11 cellular contexts compared by ENCODE assay signal in genomic region chr9:127707766-127708165, GRCh38. TPM values are rescaled to one million over a fixed set of nuclear protein-coding genes. Genes with fewer than 3 reads are reported as not detected.
DNase-seq lines count a peak whose midpoint lies in the region; ATAC-seq and TF ChIP-seq lines count a peak whose summit lies in the region.
"Had no signal": no experiment of that assay in that cellular context is flagged by ENCODE, and none has a peak within 500 bp of the region (broad histone marks: within the 10 kb centered on the region; RNA-seq: fewer than 3 reads in every experiment).

No MANE protein-coding gene starts in this region.

- no peak overlapping the region for H2AFZ ChIP-seq in OCI-LY1 (ENCODE audit: low read length)

- H3F3A ChIP-seq in OCI-LY1 (ENCODE audit: insufficient read depth, low read length), result no peaks in the 10 kb centered on the region

- in situ Hi-C loops in T47D (cut with HindIII; ENCODE audit: low pct_unique_long_range_greater_than_20kb, low sequenced_read_pairs) (no loop called here), G401 (cut with HindIII; ENCODE audit: low sequenced_read_pairs) (no loop called here)

- no peaks in the 10 kb centered on the region for H3K9me2 ChIP-seq in OCI-LY1 (ENCODE audit: low read depth, low read length)

- H3K36me3 ChIP-seq in breast epithelium (no peaks in the 10 kb centered on the region), OCI-LY1 (ENCODE audit: insufficient read depth, low read length) (no peaks in the 10 kb centered on the region)

- peaks cover 7% of the 10 kb centered on the region for H3K36me3 Mint-ChIP-seq in stimulated activated effector memory CD8-positive, alpha-beta T cell treated with anti-CD3 and anti-CD28 coated beads, Interleukin-12 subunit alpha, Interleukin-12 subunit beta, amount 100 ng/mL, for 72 hours

- no peak overlapping the region for H3K4me3 Mint-ChIP-seq in stimulated activated effector memory CD8-positive, alpha-beta T cell treated with anti-CD3 and anti-CD28 coated beads, Interleukin-12 subunit alpha, Interleukin-12 subunit beta, amount 100 ng/mL, for 72 hours
- H3K4me3 Mint-ChIP-seq: CD14-positive monocyte had no signal

- H3K9ac ChIP-seq in OCI-LY1 (ENCODE audit: low read length), result no peak overlapping the region

- DNase-seq in T47D (ENCODE audit: low read depth in 1 of 2, low spot score in 1 of 2) (peak; percentile 63 to 88), breast epithelium (ENCODE audit: low spot score in 2 of 2) (no peak), Right ventricle myocardium inferior (ENCODE audit: missing footprints) (no peak), HPDE6-E6E7 (ENCODE audit: extremely low spot score) (no peak), G401 (ENCODE audit: low spot score) (no peak)
- peak; percentile 17 for DNase-seq in activated gamma-delta T cell treated with anti-CD3 and anti-CD28 coated beads, Interleukin-2, amount 50 U/mL, for 16 hours (ENCODE audit: low read depth)
- no peak for DNase-seq in stimulated activated effector memory CD8-positive, alpha-beta T cell treated with anti-CD3 and anti-CD28 coated beads, Interleukin-12 subunit alpha, Interleukin-12 subunit beta, amount 100 ng/mL, for 72 hours (ENCODE audit: low spot score in 2 of 2)

- no peaks in the 10 kb centered on the region for H4K20me1 ChIP-seq in OCI-LY1 (ENCODE audit: insufficient read depth, low read length)

- H3K27ac ChIP-seq in breast epithelium, result no peak overlapping the region
- H3K27ac ChIP-seq in OCI-LY1 (ENCODE audit: low read depth, low read length, poor library complexity, severe bottlenecking), result no peak overlapping the region

- H3K27me3 ChIP-seq in breast epithelium (no peaks in the 10 kb centered on the region), OCI-LY1 (ENCODE audit: insufficient read depth, low read length) (0 out of 2 replicates have a peak, but pooled peaks cover 4% of the 10 kb centered on the region)

- peaks cover 28% of the 10 kb centered on the region for H3K4me1 Mint-ChIP-seq in stimulated activated effector memory CD8-positive, alpha-beta T cell treated with anti-CD3 and anti-CD28 coated beads, Interleukin-12 subunit alpha, Interleukin-12 subunit beta, amount 100 ng/mL, for 72 hours

- no peaks in the 10 kb centered on the region for H3K79me2 ChIP-seq in OCI-LY1 (ENCODE audit: insufficient read depth, low read length)

- TF ChIP-seq POLR2A in breast epithelium (IDR thresholded peaks at IDR 0.05), result no peak

- TF ChIP-seq CTCF in breast epithelium (IDR thresholded peaks at IDR 0.05) (peak in 1 of 3 donors; percentile 11), OCI-LY1 (IDR thresholded peaks at IDR 0.05; ENCODE audit: low read length) (peak; percentile 46; the same call in 1 of the 2 replicates)

- H3K27ac Mint-ChIP-seq in stimulated activated effector memory CD8-positive, alpha-beta T cell treated with anti-CD3 and anti-CD28 coated beads, Interleukin-12 subunit alpha, Interleukin-12 subunit beta, amount 100 ng/mL, for 72 hours, result peak overlapping the region; percentile 77

- no peak overlapping the region for H3K4me2 ChIP-seq in OCI-LY1 (ENCODE audit: low read length)

- H3K9me3 ChIP-seq in breast epithelium (no peaks in the 10 kb centered on the region), OCI-LY1 (ENCODE audit: low read length) (no peaks in the 10 kb centered on the region)

- H3K4me3 ChIP-seq in breast epithelium (no peak overlapping the region), OCI-LY1 (ENCODE audit: low read depth, low read length, poor library complexity, severe bottlenecking) (no peak overlapping the region)

- H3K4me1 ChIP-seq in breast epithelium, result no peaks in the 10 kb centered on the region
- no peaks in the 10 kb centered on the region for H3K4me1 ChIP-seq in OCI-LY1 (ENCODE audit: insufficient read depth, low read length, severe bottlenecking)

- ATAC-seq in stimulated activated effector memory CD8-positive, alpha-beta T cell treated with anti-CD3 and anti-CD28 coated beads, Interleukin-12 subunit alpha, Interleukin-12 subunit beta, amount 100 ng/mL, for 72 hours, result peak; percentile 95
- ATAC-seq in Right ventricle myocardium inferior, result no peak

- intact Hi-C loops in breast epithelium (cut with DNase I; ENCODE audit: low total_unique reads), result no loop called here
- intact Hi-C loops in Right ventricle myocardium inferior (cut with DNase I), result no loop called here

- H3K9me3 Mint-ChIP-seq in stimulated activated effector memory CD8-positive, alpha-beta T cell treated with anti-CD3 and anti-CD28 coated beads, Interleukin-12 subunit alpha, Interleukin-12 subunit beta, amount 100 ng/mL, for 72 hours, result no peaks in the 10 kb centered on the region

RNA-seq across cellular contexts. Expression of gene CFAP157, which starts 1.0 kb away (rescaled TPM):
- total RNA-seq in breast epithelium (1 to 10 TPM in 2 of 3 donors, not detected in 1; 2.0 TPM), Right ventricle myocardium inferior (not detected)
- not detected in 2 replicates for total RNA-seq in G401 (2014; rRNA removed; shearing (Covaris generic))
- total RNA-seq: NCI-H460 had no signal

RNA-seq across cellular contexts. Expression of gene PTRH1, which starts 7.7 kb away (rescaled TPM):
- 10 to 100 TPM; 19.0 to 26.2 (median 23.3) TPM for total RNA-seq in breast epithelium
- 14.2 TPM for total RNA-seq in Right ventricle myocardium inferior
- total RNA-seq in G401 (2014; rRNA removed; shearing (Covaris generic)), result 33.3 and 35.0 TPM in 2 replicates

RNA-seq across cellular contexts. Expression of gene TTC16, which starts 8.1 kb away (rescaled TPM):
- total RNA-seq in breast epithelium (under 1 TPM; under 0.01 to 0.59 (median 0.16) TPM), Right ventricle myocardium inferior (0.30 TPM)
- not detected in 2 replicates for total RNA-seq in G401 (2014; rRNA removed; shearing (Covaris generic))
- total RNA-seq: mesenteric fat pad, NCI-H460 had no signal

RNA-seq across cellular contexts. Expression of gene TOR2A, which starts 27.3 kb away (rescaled TPM):
- total RNA-seq in breast epithelium (10 to 100 TPM in 1 of 3 donors, 1 to 10 TPM in 2; 9.5 to 16.7 (median 9.6) TPM), Right ventricle myocardium inferior (3.8 TPM)
- total RNA-seq in G401 (2014; rRNA removed; shearing (Covaris generic)), result 17.9 and 25.0 TPM in 2 replicates

Comparison
In these comparisons a context has a peak if more than half of its experiments do, and no peak if none do; other contexts are left out.
1. DNase-seq: peak in T47D (2 of 2) and activated gamma-delta T cell treated with anti-CD3 and anti-CD28 coated beads, Interleukin-2, amount 50 U/mL, for 16 hours (single experiment); none in breast epithelium (0 of 2), stimulated activated effector memory CD8-positive, alpha-beta T cell treated with anti-CD3 and anti-CD28 coated beads, Interleukin-12 subunit alpha, Interleukin-12 subunit beta, amount 100 ng/mL, for 72 hours (0 of 2), Right ventricle myocardium inferior (single experiment), HPDE6-E6E7 (single experiment) and G401 (single experiment).